Comparison of ENCODE assay signal across 8 cellular contexts in genomic region chr6:84227044-84227433, GRCh38.
DNase-seq lines count a peak whose midpoint lies in the region; ATAC-seq, FAIRE-seq and TF ChIP-seq lines count a peak whose summit lies in the region.

No MANE protein-coding gene starts in this region.

- H3K36me3 ChIP-seq in mucosa of rectum (ENCODE audit: control insufficient read depth in 2 of 2, insufficient read depth in 2 of 2, low read length in 2 of 2) = no peaks in the 10 kb centered on the region

- peak overlapping the region; percentile 72 to 82 for H3K9ac ChIP-seq in mucosa of rectum (ENCODE audit: low read depth in 1 of 2, low read length in 2 of 2)

- H3K27me3 ChIP-seq in mucosa of rectum (ENCODE audit: control insufficient read depth in 2 of 2, insufficient read depth in 2 of 2, low read length in 2 of 2) = peaks cover 0 to 4% of the 10 kb centered on the region in 2 donors

- H3K9me3 ChIP-seq in mucosa of rectum (ENCODE audit: control insufficient read depth in 2 of 2, low read length in 2 of 2) = no peaks in the 10 kb centered on the region

- ATAC-seq in GM21360 (IDR thresholded peaks at IDR 0.05; ENCODE audit: unreplicated experiment) (peak; percentile 8), HG03565 (IDR thresholded peaks at IDR 0.05; ENCODE audit: unreplicated experiment) (no peak)

- DNase-seq in AG09309 (ENCODE audit: low read depth) (no peak), LNCaP clone FGC (ENCODE audit: low read depth) (no peak), coronary artery (ENCODE audit: low spot score) (no peak), RCC 7860 (ENCODE audit: low spot score) (no peak), AG08396 (ENCODE audit: low spot score) (no peak)

- H3K4me3 ChIP-seq in AG09309 (ENCODE audit: control insufficient read depth, low read depth, low read length) (peak overlapping the region; percentile 99), LNCaP clone FGC (ENCODE audit: low read depth, low read length) (peak overlapping the region; percentile 91), coronary artery (peak overlapping the region; percentile 81), mucosa of rectum (ENCODE audit: low read length in 2 of 2) (peak overlapping the region; percentile 97 to 99)

- TF ChIP-seq CTCF in AG09309 (IDR thresholded peaks at IDR 0.05; ENCODE audit: control insufficient read depth, insufficient read depth, low read depth, low read length, missing control alignments) (no peak), LNCaP clone FGC (IDR thresholded peaks at IDR 0.05; ENCODE audit: control insufficient read depth, extremely low read depth, insufficient read depth) (no peak), coronary artery (IDR thresholded peaks at IDR 0.05) (no peak)

- H3K27ac ChIP-seq in coronary artery (peak overlapping the region; percentile 77 to 97), mucosa of rectum (ENCODE audit: low read depth in 2 of 2, low read length in 2 of 2) (peak overlapping the region in 1 of 2 donors; percentile 81)

- H3K4me1 ChIP-seq in mucosa of rectum (ENCODE audit: control insufficient read depth in 2 of 2, insufficient read depth in 2 of 2, low read length in 2 of 2) = peaks cover 0 to 4% of the 10 kb centered on the region in 2 donors

- no peak for FAIRE-seq in RCC 7860 (lab: Jason Lieb, UNC)
